In the genomic region with DNA sequence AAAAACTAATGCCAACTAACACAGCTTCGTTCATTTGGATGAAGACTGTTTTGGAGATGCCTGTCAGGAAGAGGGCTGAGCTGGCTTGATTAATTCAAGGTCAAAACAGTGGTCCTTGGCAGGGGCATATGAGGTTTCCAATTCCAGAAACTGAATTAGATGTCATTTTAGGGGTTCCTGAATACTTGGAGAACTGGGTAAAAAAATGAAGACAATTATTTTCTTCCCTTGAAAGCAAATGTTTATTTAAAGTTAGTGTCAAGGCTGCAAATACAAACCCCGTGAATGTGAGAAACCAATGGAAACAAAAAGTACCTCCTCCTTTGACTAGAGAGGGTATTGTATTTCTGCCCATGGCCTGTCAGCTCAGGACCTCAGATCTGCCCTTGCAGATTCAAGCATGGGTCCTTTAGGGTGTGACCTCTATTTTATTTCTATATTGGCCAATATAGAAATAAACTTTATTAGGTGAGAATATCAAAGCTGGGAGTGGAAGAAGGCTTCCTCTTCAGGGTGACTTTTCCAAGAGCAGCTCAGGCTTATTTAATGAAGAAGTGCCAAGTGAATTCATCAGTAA, we compare ENCODE assay signal across 15 cellular contexts.
DNase-seq lines count a peak whose midpoint lies in the region; TF ChIP-seq lines count a peak whose summit lies in the region.
"Had no signal": no experiment of that assay in that cellular context is flagged by ENCODE, and none has a peak within 500 bp of the region (broad histone marks: within the 10 kb centered on the region; RNA-seq: fewer than 3 reads in every experiment).

No MANE protein-coding gene starts in this region.

- DNase-seq in HCEC 1CT = peak; percentile 8
- peak; percentile 44 for DNase-seq in colonic mucosa
- peak; percentile 21 for DNase-seq in iris pigment epithelial cell (ENCODE audit: low read depth)
- DNase-seq in skeletal muscle cell (ENCODE audit: low read depth) = no peak
- DNase-seq in NCI-H187 treated with DMSO at 0.1 percent for 48 hours (lab: John Stamatoyannopoulos, UW) = no peak
- DNase-seq in RPMI8226 = no peak
- DNase-seq in NCI-H510A treated with DMSO at 0.1 percent for 48 hours (lab: John Stamatoyannopoulos, UW) = no peak
- DNase-seq in posterior cingulate gyrus = no peak
- DNase-seq: AML-193, cortex of kidney, kidney, NCI-H1436 treated with DMSO at 0.1 percent for 48 hours, NCI-H82, occipital lobe had no signal

- no peaks in the 10 kb centered on the region for H3K9me3 ChIP-seq in colonic mucosa

- H3K9ac ChIP-seq in colonic mucosa (ENCODE audit: low read depth in 2 of 2, low read length in 2 of 2) = peak overlapping the region in 1 of 2 donors; percentile 70

- H3K4me3 ChIP-seq in colonic mucosa (no peak overlapping the region), skeletal muscle cell (ENCODE audit: low read depth, low read length) (peak overlapping the region; percentile 13)

- H3K27ac ChIP-seq in colonic mucosa = peak overlapping the region; percentile 70
- H3K27ac ChIP-seq: foreskin keratinocyte had no signal

- peaks cover 4% of the 10 kb centered on the region for H3K4me1 ChIP-seq in colonic mucosa
- H3K4me1 ChIP-seq: foreskin keratinocyte had no signal

- no peaks in the 10 kb centered on the region for H3K27me3 ChIP-seq in colonic mucosa
- H3K27me3 ChIP-seq: foreskin keratinocyte had no signal

- intact Hi-C loops in colonic mucosa (cut with DNase I) (loop anchor here (10.0 kb wide), 1 partner anchor 61 kb away; no protein-coding TSS in a partner anchor), posterior cingulate gyrus (cut with DNase I) (no loop called here)

- TF ChIP-seq CTCF in colonic mucosa (IDR thresholded peaks at IDR 0.05) = no peak

- H3K36me3 ChIP-seq in colonic mucosa = no peaks in the 10 kb centered on the region

Comparison
In these comparisons a context has a peak if more than half of its experiments do, and no peak if none do; other contexts are left out.
1. DNase-seq: peak in HCEC 1CT (single experiment), colonic mucosa (single experiment) and iris pigment epithelial cell (single experiment); none in skeletal muscle cell (single experiment), NCI-H187 treated with DMSO at 0.1 percent for 48 hours (single experiment), RPMI8226 (single experiment), NCI-H510A treated with DMSO at 0.1 percent for 48 hours (single experiment) and posterior cingulate gyrus (0 of 10).